In the genomic region with DNA sequence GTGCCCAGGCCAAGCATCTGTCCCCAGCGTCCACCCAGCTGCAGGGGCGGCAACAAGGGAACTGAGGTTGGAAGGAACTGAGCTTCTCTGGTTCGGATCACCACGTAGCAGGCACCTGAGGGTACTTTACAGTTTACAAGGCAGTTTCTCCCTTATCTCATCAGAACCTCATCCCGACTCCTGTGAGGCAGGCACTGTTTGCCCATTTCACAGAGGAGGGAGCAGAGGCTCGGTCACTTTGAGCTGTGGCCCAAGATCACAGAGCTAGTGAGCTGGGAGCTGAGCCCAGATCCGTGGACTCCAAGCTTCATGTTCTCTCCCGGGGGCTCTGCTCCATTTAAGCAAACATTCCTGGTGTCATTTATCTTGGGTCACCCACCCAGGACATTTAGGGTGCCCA, we compare ENCODE assay signal across 28 cellular contexts. TPM values are rescaled to one million over a fixed set of nuclear protein-coding genes. Genes with fewer than 3 reads are reported as not detected.
"Had no signal": no experiment of that assay in that cellular context is flagged by ENCODE, and none has a peak within 500 bp of the region (broad histone marks: within the 10 kb centered on the region; RNA-seq: fewer than 3 reads in every experiment).

No MANE protein-coding gene starts in this region.

- H3K36me3 ChIP-seq: brain microvascular endothelial cell, esophagus muscularis mucosa, gastrocnemius medialis had no signal

- H3K4me1 Mint-ChIP-seq: activated CD4-positive, alpha-beta memory T cell treated with anti-CD3 and anti-CD28 coated beads, Interleukin-2, amount 10 ng/mL, durations not matched to agents 7 days and 5 days; activated CD4-positive, alpha-beta T cell treated with anti-CD3 and anti-CD28 coated beads, Interleukin-2, amount 10 ng/mL, durations not matched to agents 7 days and 5 days; activated T-helper 17 cell treated with anti-CD3 and anti-CD28 coated beads, Interleukin-2, amount 50 U/mL, for 72 hours; central memory CD8-positive, alpha-beta T cell had no signal

- DNase-seq: activated CD4-positive, alpha-beta memory T cell treated with anti-CD3 and anti-CD28 coated beads, Interleukin-2, amount 10 ng/mL, durations not matched to agents 7 days and 5 days; activated CD4-positive, alpha-beta T cell treated with anti-CD3 and anti-CD28 coated beads for 1 hour; activated CD4-positive, alpha-beta T cell treated with anti-CD3 and anti-CD28 coated beads for 4 hours; activated CD4-positive, alpha-beta T cell treated with anti-CD3 and anti-CD28 coated beads, Interleukin-2, amount 10 ng/mL, durations not matched to agents 7 days and 5 days; activated CD4-positive, alpha-beta T cell treated with anti-CD3 and anti-CD28 coated beads, Interleukin-2, amount 50 U/mL, for 4 hours; activated effector memory CD4-positive, alpha-beta T cell treated with Interleukin-2 at 50 U/mL for 16 hours; activated gamma-delta T cell treated with Interleukin-2 at 50 U/mL for 16 hours; activated naive CD4-positive, alpha-beta T cell treated with anti-CD3 and anti-CD28 coated beads, Interleukin-2, amount 50 U/mL, for 16 hours; activated naive CD4-positive, alpha-beta T cell treated with Interleukin-2 at 50 U/mL for 16 hours; activated T-cell treated with anti-CD3 and anti-CD28 coated beads, Interleukin-2, amount 50 U/mL, for 4 hours; amniotic stem cell; anterior cingulate cortex; brain microvascular endothelial cell; dorsolateral prefrontal cortex; effector memory CD4-positive, alpha-beta T cell; erythroblast; foreskin keratinocyte; gastrocnemius medialis; glutamatergic neuron; T-helper 2 cell had no signal

- H3K4me1 ChIP-seq: foreskin keratinocyte had no signal

- H3K27me3 Mint-ChIP-seq: activated naive CD8-positive, alpha-beta T cell had no signal

- ATAC-seq: activated T-cell treated with anti-CD3 and anti-CD28 coated beads, Interleukin-2, amount 50 U/mL, for 4 hours; activated T-helper 17 cell treated with anti-CD3 and anti-CD28 coated beads, Interleukin-2, amount 50 U/mL, for 72 hours; foreskin keratinocyte; gastrocnemius medialis had no signal

- H3K9me3 Mint-ChIP-seq: activated CD4-positive, alpha-beta memory T cell treated with anti-CD3 and anti-CD28 coated beads, Interleukin-2, amount 10 ng/mL, durations not matched to agents 7 days and 5 days; activated CD4-positive, alpha-beta T cell treated with anti-CD3 and anti-CD28 coated beads, Interleukin-2, amount 10 ng/mL, durations not matched to agents 7 days and 5 days; activated T-cell treated with anti-CD3 and anti-CD28 coated beads, Interleukin-2, amount 50 U/mL, for 4 hours; activated T-helper 17 cell treated with anti-CD3 and anti-CD28 coated beads, Interleukin-2, amount 50 U/mL, for 72 hours; central memory CD8-positive, alpha-beta T cell; dendritic cell treated with granulocyte-macrophage colony-stimulating factor and Interleukin-4, amounts not matched to agents 40 ng/mL and 50 ng/mL, for 4 days had no signal

- H3K4me3 ChIP-seq: coronary artery, dorsolateral prefrontal cortex, esophagus muscularis mucosa, gastrocnemius medialis had no signal

- H3K27ac Mint-ChIP-seq: activated CD4-positive, alpha-beta memory T cell treated with anti-CD3 and anti-CD28 coated beads, Interleukin-2, amount 10 ng/mL, durations not matched to agents 7 days and 5 days; activated CD4-positive, alpha-beta T cell treated with anti-CD3 and anti-CD28 coated beads, Interleukin-2, amount 10 ng/mL, durations not matched to agents 7 days and 5 days; activated naive CD8-positive, alpha-beta T cell; activated T-helper 17 cell treated with anti-CD3 and anti-CD28 coated beads, Interleukin-2, amount 50 U/mL, for 72 hours; dendritic cell treated with granulocyte-macrophage colony-stimulating factor and Interleukin-4, amounts not matched to agents 40 ng/mL and 50 ng/mL, for 4 days had no signal

- H3K27ac ChIP-seq: brain microvascular endothelial cell, coronary artery, dorsolateral prefrontal cortex, esophagus muscularis mucosa, foreskin keratinocyte, gastrocnemius medialis had no signal

- H3K4me3 Mint-ChIP-seq: activated CD4-positive, alpha-beta memory T cell treated with anti-CD3 and anti-CD28 coated beads, Interleukin-2, amount 10 ng/mL, durations not matched to agents 7 days and 5 days; activated CD4-positive, alpha-beta T cell treated with anti-CD3 and anti-CD28 coated beads, Interleukin-2, amount 10 ng/mL, durations not matched to agents 7 days and 5 days; activated naive CD8-positive, alpha-beta T cell; activated T-cell treated with anti-CD3 and anti-CD28 coated beads, Interleukin-2, amount 50 U/mL, for 4 hours; activated T-helper 17 cell treated with anti-CD3 and anti-CD28 coated beads, Interleukin-2, amount 50 U/mL, for 72 hours; central memory CD8-positive, alpha-beta T cell; dendritic cell treated with granulocyte-macrophage colony-stimulating factor and Interleukin-4, amounts not matched to agents 40 ng/mL and 50 ng/mL, for 4 days had no signal

- H3K9me3 ChIP-seq: esophagus muscularis mucosa, gastrocnemius medialis had no signal

- FAIRE-seq: astrocyte, bronchial epithelial cell had no signal

- H3K27me3 ChIP-seq: dorsolateral prefrontal cortex had no signal

RNA-seq across cellular contexts. Expression of a gene that starts 43.4 kb away (rescaled TPM):
- total RNA-seq: activated T-helper 17 cell treated with anti-CD3 and anti-CD28 coated beads, Interleukin-2, amount 50 U/mL, for 72 hours; bronchial epithelial cell; esophagus muscularis mucosa; foreskin keratinocyte had no signal
- polyA plus RNA-seq: foreskin keratinocyte had no signal
